1 cellular context compared by ENCODE assay signal in genomic region chr2:232389327-232389726, GRCh38.
TF ChIP-seq lines count a peak whose summit lies in the region.

No MANE protein-coding gene starts in this region.

TF ChIP-seq in WTC11, 78 proteins besides CTCF, POLR2A, EP300 and RAD21 (continued from another document):
- TF ChIP-seq AR (CRISPR knock-in tag; IDR thresholded peaks at IDR 0.05) (no peak), ETV6 (CRISPR knock-in tag; IDR thresholded peaks at IDR 0.05) (no peak), ATF6 (CRISPR knock-in tag; IDR thresholded peaks at IDR 0.05) (no peak), GABPB1 (CRISPR knock-in tag; IDR thresholded peaks at IDR 0.05) (no peak)
